In the genomic region with DNA sequence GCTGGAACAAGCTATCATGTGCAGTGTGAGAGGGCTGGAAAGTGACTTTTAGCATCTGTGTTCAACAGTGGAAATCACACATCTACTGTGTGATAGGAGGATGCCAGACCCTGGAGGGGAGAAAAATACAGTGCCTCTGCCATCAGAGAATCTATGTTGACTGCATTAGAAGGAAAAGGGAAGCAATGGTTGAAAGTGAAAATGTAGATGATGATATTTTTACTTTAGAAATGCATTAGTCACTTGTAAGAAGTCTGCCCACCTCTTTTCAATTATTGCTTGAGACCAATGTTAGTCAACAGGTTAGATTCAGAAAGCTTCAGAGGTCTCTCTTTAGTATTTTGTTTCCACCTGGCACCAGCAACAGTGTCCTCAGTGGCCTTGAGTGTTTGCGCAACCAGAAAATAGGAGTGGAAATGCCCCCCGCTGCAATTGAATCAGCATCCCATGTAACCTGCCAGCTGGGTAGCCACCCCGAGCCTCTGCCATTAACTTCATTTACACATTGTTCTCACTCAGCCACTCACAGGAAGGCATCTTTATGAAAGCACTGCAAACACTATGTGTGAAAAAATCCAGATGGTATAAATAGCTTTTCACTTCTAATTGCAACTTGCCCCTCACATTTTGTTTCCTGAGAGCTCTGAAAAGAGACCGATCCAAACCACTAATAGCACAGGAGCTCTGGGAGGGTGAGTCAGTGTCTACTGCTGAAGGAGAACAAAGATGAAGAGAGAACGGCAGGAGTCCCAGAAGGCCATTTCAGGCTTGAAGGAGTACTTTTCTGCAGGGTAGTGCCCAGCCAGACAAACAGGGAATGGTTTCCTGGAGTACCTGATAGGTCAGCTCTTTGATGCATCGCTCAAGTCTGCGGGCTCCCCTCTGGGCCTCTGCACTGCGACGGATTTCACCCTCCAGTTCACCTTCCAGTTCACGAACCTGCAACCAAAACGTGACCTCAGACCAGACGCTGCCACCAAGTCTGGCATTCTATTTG, we compare ENCODE assay signal across 9 cellular contexts.
DNase-seq lines count a peak whose midpoint lies in the region; ATAC-seq, FAIRE-seq and TF ChIP-seq lines count a peak whose summit lies in the region.
"Had no signal": no experiment of that assay in that cellular context is flagged by ENCODE, and none has a peak within 500 bp of the region (broad histone marks: within the 10 kb centered on the region; RNA-seq: fewer than 3 reads in every experiment).

No MANE protein-coding gene starts in this region.

- in situ Hi-C loops in GM12878 (cut with MboI) = no loop called here

- H4K20me1 ChIP-seq in GM12878 (ENCODE audit: control insufficient read depth, insufficient read depth) = no peaks in the 10 kb centered on the region

- SMC1A ChIA-PET in GM12878 (lab: Charles Lee; ENCODE audit: uncharacterized antibody, unreplicated experiment) = interaction anchor here (0.6 to 7.0 kb wide), 18 partner anchors 8 to 578 kb away, joined by 3 to 59 read pairs (median 4); a partner anchor contains a TSS

- TF ChIP-seq EP300 in GM12878 (IDR thresholded peaks at IDR 0.05; ENCODE audit: borderline replicate concordance in 1 of 2, control insufficient read depth in 1 of 2, low read depth in 2 of 2, low read length in 2 of 2) = peak; percentile 38 to 48; a peak in 1 of 4 replicates

- H3K79me2 ChIP-seq in GM12878 (ENCODE audit: control insufficient read depth, insufficient read depth, low read length) = no peaks in the 10 kb centered on the region

- H3K4me1 ChIP-seq in GM12878 (ENCODE audit: control insufficient read depth, insufficient read depth, low read length) = peaks cover 33% of the 10 kb centered on the region
- peaks cover 6% of the 10 kb centered on the region for H3K4me1 ChIP-seq in prostate gland (replicated peaks)

- no TSS peak for BruUV-seq in GM12878 (replicated peaks; lab: Mats Ljungman, UMichigan)

- H3K36me3 ChIP-seq in GM12878 (ENCODE audit: control insufficient read depth in 2 of 2, insufficient read depth in 2 of 2, low read length in 1 of 2) (no peaks in the 10 kb centered on the region), prostate gland (no peaks in the 10 kb centered on the region)

- H3K4me3 ChIP-seq in GM12878 (peak overlapping the region; percentile 42), prostate gland (no peak overlapping the region)

- 14% methylated on average over 12 of the region's 12 CpGs for WGBS in GM12878 (ENCODE audit: insufficient coverage, insufficient replicate concordance, low lambda C conversion rate, missing lambda C conversion rate)
- 79% methylated on average over 12 of the region's 12 CpGs for WGBS in prostate gland

- FAIRE-seq in GM12878 (lab: Jason Lieb, UNC) = peak; percentile 70

- peak overlapping the region; percentile 87 for H3K4me2 ChIP-seq in GM12878 (ENCODE audit: control insufficient read depth, insufficient read depth)

- H3K27ac ChIP-seq in GM12878 (ENCODE audit: control insufficient read depth, insufficient read depth) = peak overlapping the region; percentile 33; the same call in 1 of the 2 replicates
- H3K27ac ChIP-seq in prostate gland = no peak overlapping the region

- CTCF ChIA-PET in GM12878 (lab: Yijun Ruan, JAX) = interaction anchor here (0.5 to 1.6 kb wide), 7 partner anchors 12 to 699 kb away, joined by 3 to 7 read pairs (median 3); no protein-coding TSS in a partner anchor

- RAD21 ChIA-PET in GM12878 (lab: Charles Lee; ENCODE audit: unreplicated experiment) = interaction anchor here (0.8 to 2.9 kb wide), 8 partner anchors 14 to 264 kb away, joined by 3 to 17 read pairs (median 5); a partner anchor contains a TSS

- H3K27me3 ChIP-seq in GM12878 (replicated peaks in 1 of 2; ENCODE audit: control insufficient read depth in 2 of 2, insufficient read depth in 2 of 2, low read length in 1 of 2) = no peaks in the 10 kb centered on the region
- H3K27me3 ChIP-seq in prostate gland (replicated peaks; ENCODE audit: insufficient read depth) = no peaks in the 10 kb centered on the region

- DNase-seq in NCI-H1092 (lab: John Stamatoyannopoulos, UW) (peak; percentile 85), GM12878 (ENCODE audit: low read depth, low spot score) (peak; percentile 70), SHP77 (lab: John Stamatoyannopoulos, UW) (no peak), AML-193 (lab: John Stamatoyannopoulos, UW) (no peak), prostate gland (ENCODE audit: low spot score) (no peak)
- DNase-seq in activated effector memory CD4-positive, alpha-beta T cell treated with Interleukin-2 at 50 U/mL for 16 hours = no peak
- DNase-seq: IMR-90 had no signal

- no peak for TF ChIP-seq RAD21 in GM12878 (IDR thresholded peaks at IDR 0.05; ENCODE audit: insufficient read depth, low read depth, low read length)

- POLR2A ChIA-PET in GM12878 (lab: Charles Lee) = interaction anchor here (0.5 kb wide), 1 partner anchor 205 kb away, joined by 5 read pairs; no protein-coding TSS in a partner anchor

- peak; percentile 81 for ATAC-seq in GM18861 (IDR thresholded peaks at IDR 0.05; ENCODE audit: unreplicated experiment)
- ATAC-seq in HG02571 (IDR thresholded peaks at IDR 0.05; ENCODE audit: unreplicated experiment) = peak; percentile 74
- peak; percentile 84 for ATAC-seq in GM12878

- H3K9me3 ChIP-seq in GM12878 (replicated peaks; ENCODE audit: control insufficient read depth, insufficient read depth, low read length) (no peaks in the 10 kb centered on the region), prostate gland (no peaks in the 10 kb centered on the region)

- H2AFZ ChIP-seq in GM12878 (ENCODE audit: control insufficient read depth, low read depth, low read length) = peak overlapping the region; percentile 13; the same call in 1 of the 2 replicates

- H3K9ac ChIP-seq in GM12878 (ENCODE audit: control insufficient read depth, insufficient read depth, low read length) = peak overlapping the region; percentile 32; the same call in 1 of the 2 replicates

- intact Hi-C loops in GM12878 (cut with micrococcal nuclease; ENCODE audit: unreplicated experiment) = loop anchor here (2.0 to 5.0 kb wide), 3 partner anchors 96 to 301 kb away; a partner anchor contains a TSS
- intact Hi-C loops in prostate gland (cut with DNase I) = no loop called here

- TF ChIP-seq CTCF in GM12878 (IDR thresholded peaks at IDR 0.05 in 2 of 3, conservative IDR thresholded peaks at IDR 0.05 in 1 of 3; ENCODE audit: control insufficient read depth in 2 of 3, extremely low read depth in 1 of 3, insufficient read depth in 1 of 3, low read depth in 3 of 3, low read length in 3 of 3) (no peak), prostate gland (IDR thresholded peaks at IDR 0.05) (no peak)

- TF ChIP-seq POLR2A in GM12878 (IDR thresholded peaks at IDR 0.05; ENCODE audit: low read depth, low read length) = no peak
- no peak for TF ChIP-seq POLR2A in prostate gland (IDR thresholded peaks at IDR 0.05)

TF ChIP-seq in GM12878, 131 proteins besides CTCF, POLR2A, EP300 and RAD21 (continues in another document):
- TF ChIP-seq ZNF24 (IDR thresholded peaks at IDR 0.05) (no peak), STAT1 (conservative IDR thresholded peaks at IDR 0.05) (no peak), PAX5 (IDR thresholded peaks at IDR 0.05; ENCODE audit: borderline replicate concordance, low read depth, low read length) (0 out of 2 replicates have a peak, but pooled peaks have one; percentile 29), IRF4 (IDR thresholded peaks at IDR 0.05; ENCODE audit: low read depth, low read length) (peak; percentile 51; the same call in 1 of the 2 replicates), CEBPB (IDR thresholded peaks at IDR 0.05; ENCODE audit: borderline replicate concordance in 1 of 2, low read depth in 2 of 2, low read length in 2 of 2) (no peak)
- TF ChIP-seq, protein P1, sequence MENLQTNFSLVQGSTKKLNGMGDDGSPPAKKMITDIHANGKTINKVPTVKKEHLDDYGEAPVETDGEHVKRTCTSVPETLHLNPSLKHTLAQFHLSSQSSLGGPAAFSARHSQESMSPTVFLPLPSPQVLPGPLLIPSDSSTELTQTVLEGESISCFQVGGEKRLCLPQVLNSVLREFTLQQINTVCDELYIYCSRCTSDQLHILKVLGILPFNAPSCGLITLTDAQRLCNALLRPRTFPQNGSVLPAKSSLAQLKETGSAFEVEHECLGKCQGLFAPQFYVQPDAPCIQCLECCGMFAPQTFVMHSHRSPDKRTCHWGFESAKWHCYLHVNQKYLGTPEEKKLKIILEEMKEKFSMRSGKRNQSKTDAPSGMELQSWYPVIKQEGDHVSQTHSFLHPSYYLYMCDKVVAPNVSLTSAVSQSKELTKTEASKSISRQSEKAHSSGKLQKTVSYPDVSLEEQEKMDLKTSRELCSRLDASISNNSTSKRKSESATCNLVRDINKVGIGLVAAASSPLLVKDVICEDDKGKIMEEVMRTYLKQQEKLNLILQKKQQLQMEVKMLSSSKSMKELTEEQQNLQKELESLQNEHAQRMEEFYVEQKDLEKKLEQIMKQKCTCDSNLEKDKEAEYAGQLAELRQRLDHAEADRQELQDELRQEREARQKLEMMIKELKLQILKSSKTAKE (IDR thresholded peaks at IDR 0.05; ENCODE audit: low read depth, poor library complexity, severe bottlenecking) = no peak

Comparison
In these comparisons a context has a peak if more than half of its experiments do, and no peak if none do; other contexts are left out.
1. DNase-seq: peak in NCI-H1092 (single experiment) and GM12878 (single experiment); none in SHP77 (0 of 2), AML-193 (0 of 2), prostate gland (single experiment) and activated effector memory CD4-positive, alpha-beta T cell treated with Interleukin-2 at 50 U/mL for 16 hours (single experiment).
2. Peak in every context shown above with its lines, with median percentiles within 50 percentile points of each other: ATAC-seq.